ENCODE assay signal across 23 cellular contexts in the genomic region with DNA sequence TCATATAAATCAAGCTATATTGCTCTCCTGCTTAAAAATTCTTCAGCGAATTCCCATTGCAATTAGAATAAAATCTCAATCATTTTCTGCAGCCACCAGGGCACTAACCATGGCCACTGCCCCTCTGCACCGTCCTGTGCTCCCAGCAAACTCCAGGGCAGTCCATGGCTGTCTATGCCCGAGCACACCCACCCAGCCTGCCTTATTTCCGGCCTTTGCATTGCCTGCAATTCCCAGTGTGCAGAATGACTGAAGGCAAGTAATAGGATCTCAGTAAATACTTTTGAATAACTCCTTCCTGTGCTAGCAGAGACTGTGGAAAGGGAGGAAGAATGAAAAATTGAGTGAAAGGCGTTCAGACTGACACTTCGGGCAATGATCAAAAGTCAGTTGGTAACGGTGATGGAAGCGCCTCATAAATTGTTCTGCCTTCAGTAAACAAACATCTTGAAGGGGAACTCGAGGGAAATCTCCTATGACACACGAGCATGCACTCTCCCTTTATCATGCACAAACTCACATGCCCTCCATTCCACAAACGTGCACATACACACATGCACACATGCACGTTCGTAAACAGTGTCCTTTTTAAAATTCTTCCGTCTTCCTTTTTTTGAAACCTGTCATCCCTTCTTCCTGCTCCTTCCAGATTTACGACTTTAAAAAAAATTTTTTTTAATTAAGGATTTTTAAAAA.
"Had no signal": no experiment of that assay in that cellular context is flagged by ENCODE, and none has a peak within 500 bp of the region (broad histone marks: within the 10 kb centered on the region; RNA-seq: fewer than 3 reads in every experiment).

No MANE protein-coding gene starts in this region.

- H3K36me3 Mint-ChIP-seq: activated naive CD4-positive, alpha-beta T cell treated with anti-CD3 and anti-CD28 coated beads, Interleukin-2, amount 10 ng/mL, durations not matched to agents 7 days and 5 days; activated naive CD8-positive, alpha-beta T cell treated with anti-CD3 and anti-CD28 coated beads for 36 hours; T-cell had no signal

- H3K4me3 Mint-ChIP-seq: activated CD8-positive, alpha-beta T cell treated with anti-CD3 and anti-CD28 coated beads for 36 hours; activated naive CD4-positive, alpha-beta T cell treated with anti-CD3 and anti-CD28 coated beads, Interleukin-2, amount 10 ng/mL, durations not matched to agents 7 days and 5 days; activated naive CD8-positive, alpha-beta T cell treated with anti-CD3 and anti-CD28 coated beads for 36 hours; activated T-cell treated with anti-CD3 and anti-CD28 coated beads, Interleukin-2, amount 50 U/mL, for 72 hours; T-cell had no signal

- H3K27ac ChIP-seq: adrenal gland, SK-N-MC, VCaP had no signal

- H3K27ac Mint-ChIP-seq: activated CD8-positive, alpha-beta T cell treated with anti-CD3 and anti-CD28 coated beads for 36 hours; activated naive CD4-positive, alpha-beta T cell treated with anti-CD3 and anti-CD28 coated beads, Interleukin-2, amount 10 ng/mL, durations not matched to agents 7 days and 5 days; activated naive CD8-positive, alpha-beta T cell treated with anti-CD3 and anti-CD28 coated beads for 36 hours; activated T-cell treated with anti-CD3 and anti-CD28 coated beads, Interleukin-2, amount 50 U/mL, for 72 hours; activated T-helper 2 cell treated with anti-CD3 and anti-CD28 coated beads, Interferon-gamma antibody, Interleukin-2, Interleukin-4, amounts not matched to agents 10 μg/mL and 5 μg/mL and 100 μg/mL, durations not matched to agents 14 hours and 24 hours and 36 hours; T-cell had no signal

- H3K27me3 Mint-ChIP-seq: activated naive CD4-positive, alpha-beta T cell treated with anti-CD3 and anti-CD28 coated beads, Interleukin-2, amount 10 ng/mL, durations not matched to agents 7 days and 5 days had no signal

- ATAC-seq: activated CD8-positive, alpha-beta T cell treated with anti-CD3 and anti-CD28 coated beads for 36 hours; activated T-cell treated with anti-CD3 and anti-CD28 coated beads, Interleukin-2, amount 50 U/mL, for 72 hours; K562; Right ventricle myocardium inferior; T-cell had no signal

- H3K4me1 Mint-ChIP-seq: activated naive CD4-positive, alpha-beta T cell treated with anti-CD3 and anti-CD28 coated beads, Interleukin-2, amount 10 ng/mL, durations not matched to agents 7 days and 5 days; activated naive CD8-positive, alpha-beta T cell treated with anti-CD3 and anti-CD28 coated beads for 36 hours; T-cell had no signal

- H3K4me3 ChIP-seq: adrenal gland, K562, SK-N-MC had no signal

- H3K9me3 Mint-ChIP-seq: activated CD8-positive, alpha-beta T cell treated with anti-CD3 and anti-CD28 coated beads for 36 hours; activated naive CD4-positive, alpha-beta T cell treated with anti-CD3 and anti-CD28 coated beads, Interleukin-2, amount 10 ng/mL, durations not matched to agents 7 days and 5 days; activated naive CD8-positive, alpha-beta T cell treated with anti-CD3 and anti-CD28 coated beads for 36 hours; activated T-cell treated with anti-CD3 and anti-CD28 coated beads, Interleukin-2, amount 50 U/mL, for 72 hours; activated T-helper 2 cell treated with anti-CD3 and anti-CD28 coated beads, Interferon-gamma antibody, Interleukin-2, Interleukin-4, amounts not matched to agents 10 μg/mL and 5 μg/mL and 100 μg/mL, durations not matched to agents 14 hours and 24 hours and 36 hours; T-cell had no signal

- DNase-seq: activated CD4-positive, CD25-positive, alpha-beta regulatory T cell; activated CD8-positive, alpha-beta memory T cell treated with anti-CD3 and anti-CD28 coated beads, Interleukin-2, amount 50 U/mL, for 4 hours; activated CD8-positive, alpha-beta T cell treated with anti-CD3 and anti-CD28 coated beads for 36 hours; activated gamma-delta T cell treated with Interleukin-2 at 50 U/mL for 16 hours; activated naive CD4-positive, alpha-beta T cell treated with anti-CD3 and anti-CD28 coated beads, Interleukin-2, amount 10 ng/mL, durations not matched to agents 7 days and 5 days; activated naive CD8-positive, alpha-beta T cell treated with anti-CD3 and anti-CD28 coated beads for 36 hours; activated T-cell treated with anti-CD3 and anti-CD28 coated beads, Interleukin-2, amount 50 U/mL, for 72 hours; adrenal gland; anterior cingulate cortex; Kasumi-1; NCI-H146; NCI-H187 treated with DMSO at 0.1 percent for 48 hours; NCI-H2081 treated with DMSO at 0.1 percent for 48 hours; NCI-H2171 treated with DMSO at 0.1 percent for 48 hours; NCI-H226; NCI-H524; T-cell; T-helper 2 cell had no signal
